18 cellular contexts compared by ENCODE assay signal in genomic region chr3:111811811-111812210, GRCh38.
"Had no signal": no experiment of that assay in that cellular context is flagged by ENCODE, and none has a peak within 500 bp of the region (broad histone marks: within the 10 kb centered on the region; RNA-seq: fewer than 3 reads in every experiment).

No MANE protein-coding gene starts in this region.

- H3K36me3 Mint-ChIP-seq: activated naive CD8-positive, alpha-beta T cell; stimulated activated memory B cell treated with anti-CD40 and anti-IgM and Interleukin-4, amounts not matched to agents 10 μg/mL and 1 μg/mL and 100 μg/mL, for 72 hours had no signal

- H3K4me1 Mint-ChIP-seq: stimulated activated memory B cell treated with anti-CD40 and anti-IgM and Interleukin-4, amounts not matched to agents 10 μg/mL and 1 μg/mL and 100 μg/mL, for 72 hours had no signal

- H3K27me3 Mint-ChIP-seq: activated naive CD8-positive, alpha-beta T cell; dendritic cell treated with granulocyte-macrophage colony-stimulating factor and Interleukin-4, amounts not matched to agents 40 ng/mL and 50 ng/mL, for 4 days; effector memory CD8-positive, alpha-beta T cell; stimulated activated memory B cell treated with anti-CD40 and anti-IgM and Interleukin-4, amounts not matched to agents 10 μg/mL and 1 μg/mL and 100 μg/mL, for 72 hours had no signal

- FAIRE-seq: TTC549, urothelium cell line had no signal

- H3K4me3 Mint-ChIP-seq: activated CD8-positive, alpha-beta T cell treated with anti-CD3 and anti-CD28 coated beads, Interleukin-2, amount 10 ng/mL, durations not matched to agents 7 days and 5 days; activated naive CD8-positive, alpha-beta T cell; activated T-cell treated with anti-CD3 and anti-CD28 coated beads, Interleukin-2, amount 50 U/mL, for 72 hours; dendritic cell treated with granulocyte-macrophage colony-stimulating factor and Interleukin-4, amounts not matched to agents 40 ng/mL and 50 ng/mL, for 4 days; effector memory CD8-positive, alpha-beta T cell; stimulated activated memory B cell treated with anti-CD40 and anti-IgM and Interleukin-4, amounts not matched to agents 10 μg/mL and 1 μg/mL and 100 μg/mL, for 72 hours; WTC11 had no signal

- ATAC-seq: activated CD8-positive, alpha-beta T cell treated with anti-CD3 and anti-CD28 coated beads, Interleukin-2, amount 10 ng/mL, durations not matched to agents 7 days and 5 days; activated T-cell treated with anti-CD3 and anti-CD28 coated beads, Interleukin-2, amount 50 U/mL, for 72 hours; effector memory CD8-positive, alpha-beta T cell; stimulated activated memory B cell treated with anti-CD40 and anti-IgM and Interleukin-4, amounts not matched to agents 10 μg/mL and 1 μg/mL and 100 μg/mL, for 72 hours; WTC11 had no signal

- H3K27ac Mint-ChIP-seq: activated CD8-positive, alpha-beta T cell treated with anti-CD3 and anti-CD28 coated beads, Interleukin-2, amount 10 ng/mL, durations not matched to agents 7 days and 5 days; activated naive CD8-positive, alpha-beta T cell; activated T-cell treated with anti-CD3 and anti-CD28 coated beads, Interleukin-2, amount 50 U/mL, for 72 hours; dendritic cell treated with granulocyte-macrophage colony-stimulating factor and Interleukin-4, amounts not matched to agents 40 ng/mL and 50 ng/mL, for 4 days; effector memory CD8-positive, alpha-beta T cell; stimulated activated memory B cell treated with anti-CD40 and anti-IgM and Interleukin-4, amounts not matched to agents 10 μg/mL and 1 μg/mL and 100 μg/mL, for 72 hours; WTC11 had no signal

- DNase-seq: activated CD4-positive, alpha-beta T cell treated with anti-CD3 and anti-CD28 coated beads for 4 hours; activated CD8-positive, alpha-beta memory T cell treated with anti-CD3 and anti-CD28 coated beads, Interleukin-2, amount 50 U/mL, for 4 hours; activated CD8-positive, alpha-beta T cell treated with anti-CD3 and anti-CD28 coated beads, Interleukin-2, amount 10 ng/mL, durations not matched to agents 7 days and 5 days; activated gamma-delta T cell; activated T-cell treated with anti-CD3 and anti-CD28 coated beads, Interleukin-2, amount 50 U/mL, for 72 hours; cerebellar nuclear complex; effector memory CD8-positive, alpha-beta T cell; foreskin melanocyte; midbrain; retina; stimulated activated CD4-positive, alpha-beta T cell treated with anti-CD3 and anti-CD28 coated beads, Interleukin-2, amount 100 ng/mL, for 48 hours; T-helper 2 cell had no signal

- H3K9me3 Mint-ChIP-seq: effector memory CD8-positive, alpha-beta T cell had no signal
